In genomic region chr1:98286656-98287055, GRCh38 we compare ENCODE assay signal across 21 cellular contexts.
"Had no signal": no experiment of that assay in that cellular context is flagged by ENCODE, and none has a peak within 500 bp of the region (broad histone marks: within the 10 kb centered on the region; RNA-seq: fewer than 3 reads in every experiment).

No MANE protein-coding gene starts in this region.

- H3K27me3 ChIP-seq: Peyer's patch, SJCRH30 had no signal

- DNase-seq: KBM-7; NCI-H1092; NCI-H1436; NCI-H187; NCI-H2029; NCI-H2081 treated with DMSO at 0.1 percent for 48 hours; NCI-H2171; NCI-H226; NCI-H446; NCI-H510A; NCI-H524 treated with DMSO at 0.1 percent for 48 hours; NCI-H69; NCI-H774; NK-92 treated with Interleukin-12 subunit alpha and Interleukin-12 subunit beta, amount 100 ng/mL, for 24 hours; OCI-M1; PC-9; Peyer's patch; SHP77 treated with DMSO at 0.1 percent for 48 hours; SJCRH30 had no signal

- H2AFZ ChIP-seq: PC-9 had no signal

- H3K4me1 ChIP-seq: Peyer's patch, SJCRH30 had no signal

- H3K27ac ChIP-seq: PC-9, Peyer's patch, SJCRH30 had no signal

- ATAC-seq: Right ventricle myocardium inferior, SK-N-SH treated with all-trans-retinoic acid at 6 μM for 48 hours had no signal

- H3K9me3 ChIP-seq: Peyer's patch, SJCRH30 had no signal

- H3K4me2 ChIP-seq: PC-9 had no signal

- H3K36me3 ChIP-seq: Peyer's patch, SJCRH30 had no signal

- H3K4me3 ChIP-seq: PC-9, Peyer's patch, SJCRH30 had no signal
